8 cellular contexts compared by ENCODE assay signal in genomic region chrX:136781180-136781797, GRCh38. TPM values are rescaled to one million over a fixed set of nuclear protein-coding genes. Genes with fewer than 3 reads are reported as not detected.
A peak's percentile ranks its signal among the peaks of the same experiment; 100 is the strongest.
DNase-seq lines count a peak whose midpoint lies in the region; ATAC-seq and TF ChIP-seq lines count a peak whose summit lies in the region.

No MANE protein-coding gene starts in this region.

- H3K4me2 ChIP-seq in SK-N-SH: peak overlapping the region; percentile 70

- TF ChIP-seq CTCF in SK-N-SH (IDR thresholded peaks at IDR 0.05): no peak
- no peak for TF ChIP-seq CTCF in fibroblast of the aortic adventitia (IDR thresholded peaks at IDR 0.05; ENCODE audit: insufficient read depth, low read length)
- no peak for TF ChIP-seq CTCF in thoracic aorta (IDR thresholded peaks at IDR 0.05)

- H4K20me1 ChIP-seq in SK-N-SH (ENCODE audit: insufficient read depth): no peaks in the 10 kb centered on the region

- no peaks in the 10 kb centered on the region for H3K9me2 ChIP-seq in SK-N-SH

- no peak for DNase-seq in activated CD8-positive, alpha-beta memory T cell treated with anti-CD3 and anti-CD28 coated beads, Interleukin-2, amount 10 ng/mL, durations not matched to agents 7 days and 5 days
- no peak for DNase-seq in activated CD8-positive, alpha-beta memory T cell treated with anti-CD3 and anti-CD28 coated beads, Interleukin-2, amount 50 U/mL, for 4 hours
- no peak for DNase-seq in SK-N-SH
- DNase-seq in fibroblast of the aortic adventitia (ENCODE audit: low read depth): peak; percentile 6
- DNase-seq in thoracic aorta (ENCODE audit: low spot score): no peak
- no peak for DNase-seq in left colon

- no peak for ATAC-seq in activated CD8-positive, alpha-beta memory T cell treated with anti-CD3 and anti-CD28 coated beads, Interleukin-2, amount 10 ng/mL, durations not matched to agents 7 days and 5 days
- ATAC-seq in thoracic aorta (ENCODE audit: insufficient number of reproducible peaks, low FRiP score, low read depth) (peak; percentile 28), HG03196 (IDR thresholded peaks at IDR 0.05; ENCODE audit: unreplicated experiment) (no peak), left colon (no peak), GM21723 (IDR thresholded peaks at IDR 0.05; ENCODE audit: unreplicated experiment) (no peak)

- WGBS in SK-N-SH (ENCODE audit: low lambda C conversion rate): 16% methylated on average over 7 of the region's 9 CpGs

- peak overlapping the region; percentile 2 to 40; a peak in 2 of 4 replicates for H3K4me3 ChIP-seq in SK-N-SH (ENCODE audit: low read depth in 2 of 2, low read length in 1 of 2)
- H3K4me3 ChIP-seq in fibroblast of the aortic adventitia (ENCODE audit: low read depth, low read length): no peak overlapping the region
- peak overlapping the region; percentile 64 for H3K4me3 ChIP-seq in thoracic aorta

- H3F3A ChIP-seq in SK-N-SH (replicated peaks; ENCODE audit: insufficient read depth): no peaks in the 10 kb centered on the region

- no peaks in the 10 kb centered on the region for H3K27me3 ChIP-seq in SK-N-SH (ENCODE audit: insufficient read depth)
- H3K27me3 ChIP-seq in thoracic aorta (replicated peaks; ENCODE audit: insufficient read depth): no peaks in the 10 kb centered on the region

- no peaks in the 10 kb centered on the region for H3K9me3 ChIP-seq in SK-N-SH
- H3K9me3 ChIP-seq in thoracic aorta: no peaks in the 10 kb centered on the region

- CTCF ChIA-PET in activated CD8-positive, alpha-beta memory T cell treated with anti-CD3 and anti-CD28 coated beads, Interleukin-2, amount 10 ng/mL, durations not matched to agents 7 days and 5 days (lab: Charles Lee): interaction anchor here (0.8 kb wide), 1 partner anchor 82 kb away, joined by 3 read pairs; no protein-coding TSS in a partner anchor
- CTCF ChIA-PET in SK-N-SH (lab: Yijun Ruan, JAX): no interaction called here

- peaks cover 1% of the 10 kb centered on the region for H3K9me3 Mint-ChIP-seq in activated CD8-positive, alpha-beta memory T cell treated with anti-CD3 and anti-CD28 coated beads, Interleukin-2, amount 10 ng/mL, durations not matched to agents 7 days and 5 days (ENCODE audit: low read depth)

- H3K36me3 ChIP-seq in SK-N-SH (replicated peaks in 1 of 2; ENCODE audit: control insufficient read depth in 1 of 2, insufficient read depth in 2 of 2, low read length in 1 of 2): no peaks in the 10 kb centered on the region
- no peaks in the 10 kb centered on the region for H3K36me3 ChIP-seq in thoracic aorta

- H3K4me1 ChIP-seq in SK-N-SH (ENCODE audit: control insufficient read depth in 1 of 2, insufficient read depth in 2 of 2, low read depth in 1 of 2, low read length in 1 of 2): peaks cover 0 to 5% of the 10 kb centered on the region in 2 experiments; a peak in 1 of 4 replicates
- H3K4me1 ChIP-seq in thoracic aorta (ENCODE audit: control insufficient read depth in 1 of 2, low read depth in 2 of 2): peaks cover 3 to 5% of the 10 kb centered on the region in 2 donors

- peak overlapping the region; percentile 90 for H3K4me3 Mint-ChIP-seq in activated CD8-positive, alpha-beta memory T cell treated with anti-CD3 and anti-CD28 coated beads, Interleukin-2, amount 10 ng/mL, durations not matched to agents 7 days and 5 days

- H2AFZ ChIP-seq in SK-N-SH (ENCODE audit: low read depth): peak overlapping the region; percentile 76; the same call in 1 of the 2 replicates

- H3K27ac ChIP-seq in SK-N-SH (ENCODE audit: low read depth in 2 of 2, low read length in 1 of 2) (peak overlapping the region in 1 of 2 experiments; percentile 45; a peak in 1 of 4 replicates), thoracic aorta (peak overlapping the region; percentile 28 to 57)

- H3K27ac Mint-ChIP-seq in activated CD8-positive, alpha-beta memory T cell treated with anti-CD3 and anti-CD28 coated beads, Interleukin-2, amount 10 ng/mL, durations not matched to agents 7 days and 5 days: peak overlapping the region; percentile 93

- TF ChIP-seq RAD21 in SK-N-SH (IDR thresholded peaks at IDR 0.05; ENCODE audit: low read length): no peak

- peaks cover 27% of the 10 kb centered on the region for H3K36me3 Mint-ChIP-seq in activated CD8-positive, alpha-beta memory T cell treated with anti-CD3 and anti-CD28 coated beads, Interleukin-2, amount 10 ng/mL, durations not matched to agents 7 days and 5 days

- H3K79me2 ChIP-seq in SK-N-SH (ENCODE audit: insufficient read depth): no peaks in the 10 kb centered on the region

- intact Hi-C loops in left colon (cut with DNase I, micrococcal nuclease): no loop called here

- POLR2A ChIA-PET in SK-N-SH (lab: Yijun Ruan, JAX): no interaction called here

- H3K4me1 Mint-ChIP-seq in activated CD8-positive, alpha-beta memory T cell treated with anti-CD3 and anti-CD28 coated beads, Interleukin-2, amount 10 ng/mL, durations not matched to agents 7 days and 5 days: peaks cover 47% of the 10 kb centered on the region

- TF ChIP-seq EP300 in SK-N-SH (IDR thresholded peaks at IDR 0.05; ENCODE audit: borderline replicate concordance in 1 of 2, low read depth in 1 of 2, low read length in 1 of 2): no peak

- H3K27me3 Mint-ChIP-seq in activated CD8-positive, alpha-beta memory T cell treated with anti-CD3 and anti-CD28 coated beads, Interleukin-2, amount 10 ng/mL, durations not matched to agents 7 days and 5 days: no peaks in the 10 kb centered on the region

- no peak overlapping the region for H3K9ac ChIP-seq in SK-N-SH

TF ChIP-seq in SK-N-SH, 30 proteins besides CTCF, POLR2A, EP300 and RAD21:
- no peak for TF ChIP-seq RFX5 (IDR thresholded peaks at IDR 0.05; ENCODE audit: low read length)
- no peak for TF ChIP-seq TCF12 (IDR thresholded peaks at IDR 0.05)
- TF ChIP-seq RXRA (IDR thresholded peaks at IDR 0.05; ENCODE audit: borderline replicate concordance, low read depth): no peak
- no peak for TF ChIP-seq RCOR1 (IDR thresholded peaks at IDR 0.05; ENCODE audit: low read length)
- no peak for TF ChIP-seq GATA2 (CRISPR knock-in tag; IDR thresholded peaks at IDR 0.05)
- no peak for TF ChIP-seq GABPA (IDR thresholded peaks at IDR 0.05; ENCODE audit: low read depth)
- TF ChIP-seq ZBTB33 (IDR thresholded peaks at IDR 0.05; ENCODE audit: borderline replicate concordance, low read depth): no peak
- TF ChIP-seq YY1 (IDR thresholded peaks at IDR 0.05; ENCODE audit: low read depth): no peak
- no peak for TF ChIP-seq ELF1 (IDR thresholded peaks at IDR 0.05)
- TF ChIP-seq FOXJ3 (CRISPR knock-in tag; IDR thresholded peaks at IDR 0.05): no peak
TF ChIP-seq in SK-N-SH: peak in this region for 0.

RNA-seq across cellular contexts. Expression of gene ARHGEF6, which starts 0.6 kb away (rescaled TPM):
- total RNA-seq in activated CD8-positive, alpha-beta memory T cell treated with anti-CD3 and anti-CD28 coated beads, Interleukin-2, amount 10 ng/mL, durations not matched to agents 7 days and 5 days: 100 to 1,000 TPM; 108 to 126 TPM
- polyA plus RNA-seq in SK-N-SH (2012; rRNA removed): 2.7 and 3.9 TPM in 2 replicates
- 3.7 and 3.9 TPM in 2 replicates for polyA plus RNA-seq in SK-N-SH (2012; cell fraction: cytosol; rRNA removed)
- 3.3 and 5.4 TPM in 2 replicates for polyA plus RNA-seq in SK-N-SH (2012; cell fraction: nucleus; rRNA removed)
- total RNA-seq in fibroblast of the aortic adventitia (ENCODE audit: low replicate concordance) (8.2 and 10.0 TPM in 2 replicates), thoracic aorta (10 to 100 TPM; 25.7 to 34.8 TPM), left colon (1 to 10 TPM; 2.1 to 6.7 TPM)
